23 cellular contexts compared by ENCODE assay signal in the genomic region with DNA sequence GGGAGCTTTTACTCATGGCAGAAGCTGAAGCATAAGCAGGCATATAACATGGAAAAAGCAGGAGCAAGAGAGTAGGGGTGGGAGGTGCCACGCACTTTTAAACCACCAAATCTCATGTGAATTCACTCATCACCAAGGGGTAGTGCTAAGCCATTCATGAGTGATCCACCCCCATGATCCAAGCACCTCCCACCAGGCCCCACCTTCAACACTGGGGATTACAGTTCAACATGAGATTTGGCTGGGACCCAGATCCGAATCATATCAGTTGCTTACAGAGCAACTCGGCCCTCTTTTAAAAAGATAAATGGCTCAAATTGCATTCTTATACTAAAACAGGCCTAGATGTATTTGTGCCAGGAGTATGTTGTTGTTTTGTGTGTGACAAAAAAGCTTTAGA.
"Had no signal": no experiment of that assay in that cellular context is flagged by ENCODE, and none has a peak within 500 bp of the region (broad histone marks: within the 10 kb centered on the region; RNA-seq: fewer than 3 reads in every experiment).

No MANE protein-coding gene starts in this region.

- H3K4me1 ChIP-seq: adrenal gland, ascending aorta, foreskin keratinocyte, lower lobe of right lung, neural progenitor cell, spleen, upper lobe of left lung had no signal

- H3K9me3 ChIP-seq: adrenal gland, ascending aorta, lower lobe of right lung, spleen, thoracic aorta, upper lobe of left lung had no signal

- H3K27ac ChIP-seq: adrenal gland, ascending aorta, brain microvascular endothelial cell, foreskin keratinocyte, lower lobe of right lung, neural progenitor cell, spleen, thoracic aorta, upper lobe of left lung had no signal

- H3K27me3 ChIP-seq: adrenal gland, ascending aorta, brain microvascular endothelial cell, foreskin keratinocyte, neural progenitor cell, spleen, upper lobe of left lung had no signal

- H3K36me3 ChIP-seq: adrenal gland, ascending aorta, brain microvascular endothelial cell, lower lobe of right lung, neural progenitor cell, spleen, thoracic aorta, upper lobe of left lung had no signal

- DNase-seq: activated B cell treated with CpG ODN at 0.5 μM for 24 hours; activated CD4-positive, alpha-beta T cell treated with anti-CD3 and anti-CD28 coated beads for 36 hours; activated CD4-positive, alpha-beta T cell treated with anti-CD3 and anti-CD28 coated beads, Interleukin-2, amount 50 U/mL, for 4 hours; activated CD8-positive, alpha-beta memory T cell treated with anti-CD3 and anti-CD28 coated beads for 24 hours; activated CD8-positive, alpha-beta memory T cell treated with anti-CD3 and anti-CD28 coated beads, Interleukin-2, amount 50 U/mL, for 4 hours; activated T-cell treated with anti-CD3 and anti-CD28 coated beads, Interleukin-2, amount 50 U/mL, for 24 hours; adrenal gland; brain microvascular endothelial cell; caudate nucleus; dermis blood vessel endothelial cell; effector CD8-positive, alpha-beta T cell; foreskin keratinocyte; kidney; lower lobe of right lung; naive thymus-derived CD8-positive, alpha-beta T cell; spleen; stimulated activated CD4-positive, alpha-beta T cell treated with anti-CD3 and anti-CD28 coated beads, Interleukin-4, amount 100 ng/mL, for 1 hour; stimulated activated naive CD4-positive, alpha-beta T cell; T1000; upper lobe of left lung had no signal

- H3K4me3 ChIP-seq: adrenal gland, ascending aorta, lower lobe of right lung, neural progenitor cell, spleen, thoracic aorta, upper lobe of left lung had no signal

- H3K9ac ChIP-seq: neural progenitor cell had no signal
